In the genomic region with DNA sequence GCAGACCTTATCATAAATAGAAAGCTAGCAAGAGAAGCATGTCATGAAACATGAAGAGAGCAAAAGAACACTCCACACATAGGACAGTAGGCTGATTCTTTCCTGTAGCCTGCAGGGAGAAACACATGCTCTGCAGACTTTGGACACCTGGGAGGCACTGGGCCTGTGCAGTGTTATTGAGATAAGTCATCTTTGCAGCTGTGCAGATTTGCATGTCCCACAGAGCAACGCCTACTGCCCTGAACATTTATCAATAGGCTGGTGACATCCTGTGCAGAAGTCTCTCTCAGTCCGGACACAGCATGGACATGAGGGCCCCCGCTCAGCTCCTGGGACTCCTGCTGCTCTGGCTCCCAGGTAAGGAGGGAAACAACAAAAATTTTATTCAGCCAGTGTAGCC, we compare ENCODE assay signal across 8 cellular contexts.
DNase-seq lines count a peak whose midpoint lies in the region; ATAC-seq, FAIRE-seq and TF ChIP-seq lines count a peak whose summit lies in the region.
"Not testable (repeated sequence)": the region's sequence is repeated elsewhere in the genome, so short reads cannot be mapped to it uniquely, and the experiment has no call there.

No MANE protein-coding gene starts in this region.

- not testable (repeated sequence) for H4K20me1 ChIP-seq in Karpas-422 (ENCODE audit: insufficient read depth, low read depth, low read length); HepG2 (ENCODE audit: insufficient read depth, low read length)

- not testable (repeated sequence) for TF ChIP-seq POLR2A in GM12891 (IDR thresholded peaks at IDR 0.05; ENCODE audit: low read depth, low read length); HepG2 (IDR thresholded peaks at IDR 0.05; ENCODE audit: insufficient read depth in 1 of 2, low read depth in 2 of 2, low read length in 2 of 2)

- in situ Hi-C loops in HepG2 (cut with HindIII; ENCODE audit: extremely low pct_ligation_motif_present, low pct_unique_long_range_greater_than_20kb) = not testable (repeated sequence)

- ATAC-seq in GM18909 (IDR thresholded peaks at IDR 0.05; ENCODE audit: poor library complexity, unreplicated experiment) (peak; percentile 80), GM21360 (IDR thresholded peaks at IDR 0.05; ENCODE audit: unreplicated experiment) (peak; percentile 72), HG02623 (IDR thresholded peaks at IDR 0.05; ENCODE audit: unreplicated experiment) (peak; percentile 68), HG02938 (IDR thresholded peaks at IDR 0.05; ENCODE audit: unreplicated experiment) (peak; percentile 58), HG03280 (IDR thresholded peaks at IDR 0.05; ENCODE audit: unreplicated experiment) (peak; percentile 68), HepG2 (peak; percentile 86)

- H3K27me3 ChIP-seq in Karpas-422 (ENCODE audit: low read length); HepG2 (ENCODE audit: control insufficient read depth in 1 of 2, insufficient read depth in 2 of 2, low read length in 2 of 2): not testable (repeated sequence)

- not testable (repeated sequence) for TF ChIP-seq EP300 in HepG2 (IDR thresholded peaks at IDR 0.05; ENCODE audit: low read depth in 2 of 2, low read length in 2 of 2); HepG2 (CRISPR knock-in tag; IDR thresholded peaks at IDR 0.05; ENCODE audit: borderline replicate concordance)

- DNase-seq in GM12891 (ENCODE audit: insufficient read length, low spot score); HepG2 (ENCODE audit: low spot score): not testable (repeated sequence)
- DNase-seq in Karpas-422 = peak; percentile 73

- H3K4me1 ChIP-seq in Karpas-422 (ENCODE audit: low read length) = peaks cover 41% of the 10 kb centered on the region
- not testable (repeated sequence) for H3K4me1 ChIP-seq in HepG2 (ENCODE audit: insufficient read depth, low read length)

- not testable (repeated sequence) for H3K79me2 ChIP-seq in Karpas-422 (ENCODE audit: low read length); HepG2 (ENCODE audit: insufficient read depth, low read length)

- H3K9me2 ChIP-seq in Karpas-422 (replicated peaks; ENCODE audit: insufficient read depth, low read length) = not testable (repeated sequence)

- CTCF ChIA-PET in HepG2 (lab: Yijun Ruan, JAX; ENCODE audit: low intra/inter-chr PET ratio, low total read pairs) = not testable (repeated sequence)

- POLR2A ChIA-PET in HepG2 (lab: Yijun Ruan, JAX) = not testable (repeated sequence)

- not testable (repeated sequence) for H2AFZ ChIP-seq in Karpas-422 (ENCODE audit: low read length); HepG2 (ENCODE audit: low read length)

- not testable (repeated sequence) for TF ChIP-seq RAD21 in HepG2 (CRISPR knock-in tag; IDR thresholded peaks at IDR 0.05)

- BruUV-seq in HepG2 (replicated peaks; lab: Mats Ljungman, UMichigan) = not testable (repeated sequence)

- peak; percentile 78 for FAIRE-seq in GM12891 (lab: Jason Lieb, UNC)
- FAIRE-seq in HepG2 (lab: Jason Lieb, UNC) = not testable (repeated sequence)

- not testable (repeated sequence) for H3K9me3 ChIP-seq in Karpas-422 (ENCODE audit: low read length); HepG2 (ENCODE audit: low read length)

- peak overlapping the region; percentile 87 for H3K27ac ChIP-seq in Karpas-422 (ENCODE audit: low read length)
- H3K27ac ChIP-seq in HepG2 (ENCODE audit: extremely low read length, insufficient read depth, low read length) = not testable (repeated sequence)

- peak overlapping the region; percentile 69 for H3K4me2 ChIP-seq in Karpas-422 (ENCODE audit: low read depth, low read length, poor library complexity, severe bottlenecking)
- not testable (repeated sequence) for H3K4me2 ChIP-seq in HepG2 (ENCODE audit: low read depth, low read length)

- H3K4me3 ChIP-seq in Karpas-422 (ENCODE audit: low read length) = peak overlapping the region; percentile 62; the same call in 1 of the 2 replicates
- not testable (repeated sequence) for H3K4me3 ChIP-seq in HepG2 (replicated peaks in 1 of 3; ENCODE audit: insufficient read depth in 1 of 3, low read depth in 2 of 3, low read length in 3 of 3)

- peak overlapping the region; percentile 54 for H3K9ac ChIP-seq in Karpas-422 (ENCODE audit: low read length)
- H3K9ac ChIP-seq in HepG2 (ENCODE audit: insufficient read depth, low read depth, low read length) = not testable (repeated sequence)

- intact Hi-C loops in HepG2 (cut with micrococcal nuclease; ENCODE audit: unreplicated experiment) = not testable (repeated sequence)

- H3K36me3 ChIP-seq in Karpas-422 (ENCODE audit: insufficient read depth, low read length); HepG2 (replicated peaks in 1 of 2; ENCODE audit: control insufficient read depth in 1 of 2, insufficient read depth in 2 of 2, low read length in 2 of 2): not testable (repeated sequence)

- not testable (repeated sequence) for TF ChIP-seq CTCF in HepG2 (CRISPR knock-in tag; IDR thresholded peaks at IDR 0.05)

- WGBS in HepG2 (ENCODE audit: low lambda C conversion rate) = 8% methylated on average over 3 of the region's 3 CpGs
